In genomic region chr15:67101981-67102929, GRCh38 we compare ENCODE assay signal across 9 cellular contexts. TPM values are rescaled to one million over a fixed set of nuclear protein-coding genes. Genes with fewer than 3 reads are reported as not detected.
DNase-seq lines count a peak whose midpoint lies in the region; ATAC-seq lines count a peak whose summit lies in the region.
"Had no signal": no experiment of that assay in that cellular context is flagged by ENCODE, and none has a peak within 500 bp of the region (broad histone marks: within the 10 kb centered on the region; RNA-seq: fewer than 3 reads in every experiment).

No MANE protein-coding gene starts in this region.

- DNase-seq in stimulated activated naive CD4-positive, alpha-beta T cell treated with Interleukin-2 at 50 U/mL for 16 hours (lab: John Stamatoyannopoulos, UW): peak; percentile 53
- DNase-seq in stimulated activated naive CD4-positive, alpha-beta T cell (lab: John Stamatoyannopoulos, UW): no peak
- DNase-seq in M059J (ENCODE audit: low read depth): peak; percentile 84
- DNase-seq in amniotic epithelial cell (ENCODE audit: low read depth): peak; percentile 93
- peak; percentile 61 to 62 for DNase-seq in stimulated activated CD4-positive, alpha-beta T cell treated with anti-CD3 and anti-CD28 coated beads, Interleukin-2, amount 100 ng/mL, for 24 hours
- DNase-seq in A172 (ENCODE audit: low spot score): no peak
- DNase-seq in C1 segment of cervical spinal cord (lab: John Stamatoyannopoulos, UW): no peak
- DNase-seq: DND-41 had no signal

- ATAC-seq in GM18868 (IDR thresholded peaks at IDR 0.05; ENCODE audit: unreplicated experiment): no peak

RNA-seq across cellular contexts. Expression of gene SMAD3, which starts 36.9 kb away (rescaled TPM):
- 32.6 and 46.7 TPM in 2 replicates for total RNA-seq in M059J (2014; rRNA removed; shearing (Covaris generic))
- total RNA-seq in A172 (2014; rRNA removed; shearing (Covaris generic)): 5.2 and 7.2 TPM in 2 replicates

Comparison
In these comparisons a context has a peak if more than half of its experiments do, and no peak if none do; other contexts are left out.
1. DNase-seq: peak in stimulated activated naive CD4-positive, alpha-beta T cell treated with Interleukin-2 at 50 U/mL for 16 hours (single experiment), M059J (single experiment), amniotic epithelial cell (single experiment) and stimulated activated CD4-positive, alpha-beta T cell treated with anti-CD3 and anti-CD28 coated beads, Interleukin-2, amount 100 ng/mL, for 24 hours (2 of 2); none in stimulated activated naive CD4-positive, alpha-beta T cell (0 of 6), A172 (single experiment) and C1 segment of cervical spinal cord (0 of 14).